In genomic region chr1:48756704-48757316, GRCh38 we compare ENCODE assay signal across 19 cellular contexts. TPM values are rescaled to one million over a fixed set of nuclear protein-coding genes. Genes with fewer than 3 reads are reported as not detected.
DNase-seq lines count a peak whose midpoint lies in the region; ATAC-seq lines count a peak whose summit lies in the region.
"Had no signal": no experiment of that assay in that cellular context is flagged by ENCODE, and none has a peak within 500 bp of the region (broad histone marks: within the 10 kb centered on the region; RNA-seq: fewer than 3 reads in every experiment).

No MANE protein-coding gene starts in this region.

- H3K36me3 Mint-ChIP-seq in stimulated activated memory B cell treated with anti-CD40 and anti-IgM and Interleukin-4, amounts not matched to agents 10 μg/mL and 1 μg/mL and 100 μg/mL, for 72 hours: peaks cover 70% of the 10 kb centered on the region
- peaks cover 24% of the 10 kb centered on the region for H3K36me3 Mint-ChIP-seq in activated naive CD4-positive, alpha-beta T cell treated with anti-CD3 and anti-CD28 coated beads for 36 hours (ENCODE audit: low read depth)

- peak; percentile 54 for ATAC-seq in GM18511 (IDR thresholded peaks at IDR 0.05; ENCODE audit: unreplicated experiment)
- ATAC-seq in GM19452 (IDR thresholded peaks at IDR 0.05; ENCODE audit: unreplicated experiment): peak; percentile 46
- ATAC-seq in HG03558 (IDR thresholded peaks at IDR 0.05; ENCODE audit: extremely low read depth, unreplicated experiment): peak; percentile 17
- ATAC-seq in stimulated activated memory B cell treated with anti-CD40 and anti-IgM and Interleukin-4, amounts not matched to agents 10 μg/mL and 1 μg/mL and 100 μg/mL, for 72 hours: peak; percentile 60

- H3K4me3 Mint-ChIP-seq in stimulated activated memory B cell treated with anti-CD40 and anti-IgM and Interleukin-4, amounts not matched to agents 10 μg/mL and 1 μg/mL and 100 μg/mL, for 72 hours: peak overlapping the region; percentile 1
- no peak overlapping the region for H3K4me3 Mint-ChIP-seq in activated naive CD4-positive, alpha-beta T cell treated with anti-CD3 and anti-CD28 coated beads for 36 hours
- H3K4me3 Mint-ChIP-seq: CD4-positive, CD25-positive, alpha-beta regulatory T cell; T-helper 1 cell treated with Interleukin-12 subunit alpha and Interleukin-12 subunit beta and Interleukin-4 antibody, amounts not matched to agents 30 μg/mL and 1 μg/mL, for 36 hours had no signal

- H3K27ac Mint-ChIP-seq in stimulated activated memory B cell treated with anti-CD40 and anti-IgM and Interleukin-4, amounts not matched to agents 10 μg/mL and 1 μg/mL and 100 μg/mL, for 72 hours: peak overlapping the region; percentile 67
- H3K27ac Mint-ChIP-seq in activated naive CD4-positive, alpha-beta T cell treated with anti-CD3 and anti-CD28 coated beads for 36 hours: no peak overlapping the region
- H3K27ac Mint-ChIP-seq: CD4-positive, CD25-positive, alpha-beta regulatory T cell; T-helper 1 cell treated with Interleukin-12 subunit alpha and Interleukin-12 subunit beta and Interleukin-4 antibody, amounts not matched to agents 30 μg/mL and 1 μg/mL, for 36 hours had no signal

- intact Hi-C loops in activated naive CD4-positive, alpha-beta T cell treated with anti-CD3 and anti-CD28 coated beads for 36 hours (cut with micrococcal nuclease): no loop called here

- no peak for DNase-seq in activated CD4-positive, CD25-positive, alpha-beta regulatory T cell (lab: John Stamatoyannopoulos, UW)
- DNase-seq in AG08396 (ENCODE audit: low spot score): no peak
- no peak for DNase-seq in activated naive CD4-positive, alpha-beta T cell treated with anti-CD3 and anti-CD28 coated beads for 36 hours
- DNase-seq: ACHN; CD4-positive, CD25-positive, alpha-beta regulatory T cell; DMS53; Kasumi-1; NCI-H187; NCI-H345; NCI-H526; OCI-M1; RPMI8226; SIG-M5 had no signal

- peaks cover 86% of the 10 kb centered on the region for H3K4me1 Mint-ChIP-seq in stimulated activated memory B cell treated with anti-CD40 and anti-IgM and Interleukin-4, amounts not matched to agents 10 μg/mL and 1 μg/mL and 100 μg/mL, for 72 hours
- no peaks in the 10 kb centered on the region for H3K4me1 Mint-ChIP-seq in activated naive CD4-positive, alpha-beta T cell treated with anti-CD3 and anti-CD28 coated beads for 36 hours (ENCODE audit: low read depth)
- H3K4me1 Mint-ChIP-seq: CD4-positive, CD25-positive, alpha-beta regulatory T cell had no signal

- H3K9me3 Mint-ChIP-seq in stimulated activated memory B cell treated with anti-CD40 and anti-IgM and Interleukin-4, amounts not matched to agents 10 μg/mL and 1 μg/mL and 100 μg/mL, for 72 hours: no peaks in the 10 kb centered on the region
- no peaks in the 10 kb centered on the region for H3K9me3 Mint-ChIP-seq in activated naive CD4-positive, alpha-beta T cell treated with anti-CD3 and anti-CD28 coated beads for 36 hours
- H3K9me3 Mint-ChIP-seq: T-helper 1 cell treated with Interleukin-12 subunit alpha and Interleukin-12 subunit beta and Interleukin-4 antibody, amounts not matched to agents 30 μg/mL and 1 μg/mL, for 36 hours had no signal

- H3K27me3 Mint-ChIP-seq in stimulated activated memory B cell treated with anti-CD40 and anti-IgM and Interleukin-4, amounts not matched to agents 10 μg/mL and 1 μg/mL and 100 μg/mL, for 72 hours: no peaks in the 10 kb centered on the region
- H3K27me3 Mint-ChIP-seq in activated naive CD4-positive, alpha-beta T cell treated with anti-CD3 and anti-CD28 coated beads for 36 hours (ENCODE audit: low read depth): no peaks in the 10 kb centered on the region

- CTCF ChIA-PET in activated naive CD4-positive, alpha-beta T cell treated with anti-CD3 and anti-CD28 coated beads for 36 hours (lab: Charles Lee): no interaction called here

RNA-seq across cellular contexts. Expression of gene BEND5, which starts 19.9 kb away (rescaled TPM):
- 1 to 10 TPM; 1.0 to 1.8 TPM for total RNA-seq in activated naive CD4-positive, alpha-beta T cell treated with anti-CD3 and anti-CD28 coated beads for 36 hours
- total RNA-seq: HT-29 had no signal
